In the genomic region with DNA sequence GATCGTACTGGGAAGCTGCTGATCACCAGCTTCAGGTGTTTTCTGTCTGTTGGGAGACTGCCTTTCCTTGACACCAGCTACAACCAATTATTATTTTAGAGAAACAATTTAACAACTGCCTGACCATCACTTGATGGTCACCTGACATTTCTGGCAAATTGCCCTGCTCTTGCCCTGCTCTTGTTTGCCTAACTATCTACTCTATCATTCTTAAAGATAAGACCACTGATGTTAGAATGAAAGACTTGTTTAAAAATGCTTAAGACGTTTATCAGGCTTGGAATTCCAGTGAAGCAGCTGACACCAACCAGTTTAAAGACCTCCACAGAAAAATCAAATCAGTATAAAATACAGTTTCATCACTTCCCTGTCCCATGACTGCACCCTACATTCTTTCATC, we compare ENCODE assay signal across 17 cellular contexts.
"Had no signal": no experiment of that assay in that cellular context is flagged by ENCODE, and none has a peak within 500 bp of the region (broad histone marks: within the 10 kb centered on the region; RNA-seq: fewer than 3 reads in every experiment).

No MANE protein-coding gene starts in this region.

- H3K4me1 ChIP-seq: pancreas had no signal

- H3K27me3 ChIP-seq: dorsolateral prefrontal cortex, pancreas had no signal

- FAIRE-seq: endometrium, frontal cortex, kidney, pancreas, urothelium cell line had no signal

- H3K36me3 ChIP-seq: pancreas had no signal

- DNase-seq: cortex of kidney; dorsolateral prefrontal cortex; effector CD8-positive, alpha-beta T cell; immature natural killer cell; kidney; left colon; left ventricle myocardium superior; occipital lobe; pancreas; right cardiac atrium; stimulated activated CD4-positive, alpha-beta T cell treated with anti-CD3 and anti-CD28 coated beads, Interleukin-2, amount 100 ng/mL, for 48 hours; stimulated activated naive CD4-positive, alpha-beta T cell treated with Interleukin-2 at 50 U/mL for 16 hours had no signal

- H3K27ac ChIP-seq: dorsolateral prefrontal cortex, pancreas had no signal

- H3K9me3 ChIP-seq: pancreas had no signal

- H3K4me2 ChIP-seq: smooth muscle cell had no signal

- H3K4me3 ChIP-seq: dorsolateral prefrontal cortex, lung, pancreas, smooth muscle cell had no signal
